Comparison of ENCODE assay signal across 12 cellular contexts in the genomic region with DNA sequence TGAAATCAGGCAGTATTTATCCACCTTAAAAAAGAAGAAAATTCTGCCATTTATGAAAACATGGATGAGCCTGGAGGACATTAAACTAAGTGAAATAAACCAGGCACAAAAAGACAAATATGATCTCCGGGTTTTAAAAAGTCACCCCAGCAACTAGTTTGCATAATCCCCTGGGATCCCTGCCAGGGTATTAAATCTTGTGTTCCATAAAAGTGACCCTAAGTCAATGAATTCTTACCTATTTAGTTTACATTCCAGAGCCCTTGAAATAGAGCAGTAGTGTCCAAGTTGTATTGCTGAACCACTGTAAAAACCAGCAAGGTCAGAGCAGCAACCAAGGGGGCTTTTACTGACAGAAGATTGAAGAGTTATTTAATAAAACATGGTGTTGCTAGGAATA.
"Had no signal": no experiment of that assay in that cellular context is flagged by ENCODE, and none has a peak within 500 bp of the region (broad histone marks: within the 10 kb centered on the region; RNA-seq: fewer than 3 reads in every experiment).

No MANE protein-coding gene starts in this region.

- H3K4me3 ChIP-seq: adrenal gland, breast epithelium, dorsolateral prefrontal cortex, heart left ventricle, tibial artery had no signal

- H3K27ac ChIP-seq: adrenal gland, breast epithelium, dorsolateral prefrontal cortex, heart left ventricle, tibial artery had no signal

- ATAC-seq: esophagus mucosa, heart left ventricle, left lobe of liver, T-helper 17 cell had no signal

- H3K4me1 ChIP-seq: adrenal gland, breast epithelium, heart left ventricle, tibial artery had no signal

- H3K36me3 ChIP-seq: adrenal gland, breast epithelium, heart left ventricle, tibial artery had no signal

- H3K27me3 ChIP-seq: adrenal gland, breast epithelium, dorsolateral prefrontal cortex, heart left ventricle, tibial artery had no signal

- H3K9me3 ChIP-seq: adrenal gland, breast epithelium, tibial artery had no signal

- DNase-seq: activated CD4-positive, alpha-beta T cell treated with anti-CD3 and anti-CD28 coated beads, Interleukin-2, amount 50 U/mL, for 1 hour; activated naive CD4-positive, alpha-beta T cell treated with anti-CD3 and anti-CD28 coated beads, Interleukin-2, amount 10 ng/mL, durations not matched to agents 7 days and 5 days; adrenal gland; dorsolateral prefrontal cortex; heart left ventricle; mammary epithelial cell; nephron progenitor cell; T-helper 17 cell; tibial artery had no signal
